In the genomic region with DNA sequence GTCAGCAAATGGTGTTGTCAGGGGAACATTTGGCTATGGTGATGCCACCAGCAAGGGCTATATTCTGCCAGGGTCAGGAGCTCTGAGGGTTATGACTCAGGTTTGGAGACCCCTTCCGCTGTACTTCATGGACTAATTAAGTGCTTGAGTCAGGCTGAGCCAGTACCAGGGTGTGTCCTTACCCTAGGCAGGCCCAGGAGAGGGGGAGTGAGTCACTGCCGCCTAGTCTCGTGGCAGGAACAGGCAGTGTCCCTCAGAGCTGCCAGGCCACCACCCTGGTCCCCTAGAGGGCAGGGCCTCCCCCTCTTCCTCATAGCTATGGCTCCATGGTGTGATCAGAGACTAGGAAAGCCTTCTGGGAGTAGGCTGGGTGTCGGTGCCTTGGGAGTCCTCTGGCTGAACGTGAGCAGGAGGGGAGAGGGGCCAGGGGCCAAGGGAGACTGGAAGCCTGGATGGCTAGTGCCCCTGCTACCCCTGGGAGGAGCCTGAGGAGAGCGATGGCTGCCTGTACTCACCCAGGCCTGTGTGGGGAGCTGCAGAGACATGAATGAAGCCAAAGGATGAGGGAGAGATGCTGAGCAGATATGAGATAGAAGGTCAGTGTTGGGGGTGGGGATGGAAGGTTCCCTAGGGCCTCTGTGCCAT, we compare ENCODE assay signal across 6 cellular contexts. TPM values are rescaled to one million over a fixed set of nuclear protein-coding genes. Genes with fewer than 3 reads are reported as not detected.
A peak's percentile ranks its signal among the peaks of the same experiment; 100 is the strongest.
DNase-seq lines count a peak whose midpoint lies in the region; ATAC-seq and TF ChIP-seq lines count a peak whose summit lies in the region.

No MANE protein-coding gene starts in this region.

- H3K36me3 ChIP-seq in OCI-LY1 (ENCODE audit: insufficient read depth, low read length), result no peaks in the 10 kb centered on the region
- H3K36me3 ChIP-seq in thoracic aorta, result no peaks in the 10 kb centered on the region
- H3K36me3 ChIP-seq in sigmoid colon, result no peaks in the 10 kb centered on the region

- no peaks in the 10 kb centered on the region for H3K9me2 ChIP-seq in OCI-LY1 (ENCODE audit: low read depth, low read length)

- no peak overlapping the region for H3K9ac ChIP-seq in OCI-LY1 (ENCODE audit: low read length)

- H3K27ac ChIP-seq in OCI-LY1 (ENCODE audit: low read depth, low read length, poor library complexity, severe bottlenecking) (no peak overlapping the region), thoracic aorta (no peak overlapping the region), sigmoid colon (no peak overlapping the region)

- no peaks in the 10 kb centered on the region for H3F3A ChIP-seq in OCI-LY1 (ENCODE audit: insufficient read depth, low read length)

- peak; percentile 59 for TF ChIP-seq CTCF in GM10266 (IDR thresholded peaks at IDR 0.05; ENCODE audit: control insufficient read depth, insufficient read depth, low read depth, missing control alignments)
- TF ChIP-seq CTCF in OCI-LY1 (IDR thresholded peaks at IDR 0.05; ENCODE audit: low read length), result 0 out of 2 replicates have a peak, but pooled peaks have one; percentile 19
- TF ChIP-seq CTCF in fibroblast of the aortic adventitia (IDR thresholded peaks at IDR 0.05; ENCODE audit: insufficient read depth, low read length), result peak; percentile 38
- TF ChIP-seq CTCF in thoracic aorta (IDR thresholded peaks at IDR 0.05), result no peak
- TF ChIP-seq CTCF in sigmoid colon (IDR thresholded peaks at IDR 0.05), result no peak

- TF ChIP-seq POLR2A in sigmoid colon (IDR thresholded peaks at IDR 0.05), result no peak

- no peak overlapping the region for H2AFZ ChIP-seq in OCI-LY1 (ENCODE audit: low read length)

- no peak for ATAC-seq in thoracic aorta (ENCODE audit: insufficient number of reproducible peaks, low FRiP score, low read depth)

- TF ChIP-seq EP300 in sigmoid colon (IDR thresholded peaks at IDR 0.05), result no peak

- H3K27me3 ChIP-seq in OCI-LY1 (ENCODE audit: insufficient read depth, low read length), result no peaks in the 10 kb centered on the region
- no peaks in the 10 kb centered on the region for H3K27me3 ChIP-seq in thoracic aorta (replicated peaks; ENCODE audit: insufficient read depth)
- no peaks in the 10 kb centered on the region for H3K27me3 ChIP-seq in sigmoid colon

- no peaks in the 10 kb centered on the region for H3K79me2 ChIP-seq in OCI-LY1 (ENCODE audit: insufficient read depth, low read length)

- no peak for DNase-seq in GM10266 (ENCODE audit: extremely low spot score)
- DNase-seq in fibroblast of the aortic adventitia (ENCODE audit: low read depth), result peak; percentile 56
- peak; percentile 56 for DNase-seq in thoracic aorta (ENCODE audit: low spot score)
- no peak for DNase-seq in NK-92 treated with Interleukin-12 subunit alpha and Interleukin-12 subunit beta, amount 100 ng/mL, for 24 hours (lab: John Stamatoyannopoulos, UW)
- no peak for DNase-seq in sigmoid colon

- 54 to 62% methylated on average over 6 of the region's 6 CpGs for WGBS in sigmoid colon, 2 donors

- no peak overlapping the region for H3K4me2 ChIP-seq in OCI-LY1 (ENCODE audit: low read length)

- H3K4me1 ChIP-seq in OCI-LY1 (ENCODE audit: insufficient read depth, low read length, severe bottlenecking) (no peaks in the 10 kb centered on the region), thoracic aorta (ENCODE audit: control insufficient read depth in 1 of 2, low read depth in 2 of 2) (peaks cover 0 to 18% of the 10 kb centered on the region in 2 donors), sigmoid colon (no peaks in the 10 kb centered on the region)

- H3K4me3 ChIP-seq in OCI-LY1 (ENCODE audit: low read depth, low read length, poor library complexity, severe bottlenecking) (no peak overlapping the region), fibroblast of the aortic adventitia (ENCODE audit: low read depth, low read length) (no peak overlapping the region), thoracic aorta (no peak overlapping the region), sigmoid colon (no peak overlapping the region)

- H4K20me1 ChIP-seq in OCI-LY1 (ENCODE audit: insufficient read depth, low read length), result no peaks in the 10 kb centered on the region

- no peaks in the 10 kb centered on the region for H3K9me3 ChIP-seq in OCI-LY1 (ENCODE audit: low read length)
- H3K9me3 ChIP-seq in thoracic aorta, result no peaks in the 10 kb centered on the region
- no peaks in the 10 kb centered on the region for H3K9me3 ChIP-seq in sigmoid colon

- intact Hi-C loops in sigmoid colon (cut with DNase I), result no loop called here

RNA-seq across cellular contexts. Expression of gene MAPKAPK3, which starts 10.6 kb away (rescaled TPM):
- 16.0 and 55.2 TPM in 2 replicates for total RNA-seq in fibroblast of the aortic adventitia (ENCODE audit: low replicate concordance)
- total RNA-seq in thoracic aorta, result 10 to 100 TPM; 20.6 to 31.1 TPM
- total RNA-seq in sigmoid colon, result 10 to 100 TPM; 15.2 to 22.2 (median 19.1) TPM
- 10 to 100 TPM; 19.8 to 32.8 (median 30.3) TPM for polyA plus RNA-seq in sigmoid colon

RNA-seq across cellular contexts. Expression of gene CISH, which starts 16.0 kb away (rescaled TPM):
- total RNA-seq in fibroblast of the aortic adventitia (ENCODE audit: low replicate concordance), result 0.98 and 1.4 TPM in 2 replicates
- total RNA-seq in thoracic aorta, result 10 to 100 TPM in 1 of 2 donors, 1 to 10 TPM in 1; 4.1 to 13.3 TPM
- 10 to 100 TPM in 1 of 4 donors, 1 to 10 TPM in 3; 2.1 to 17.0 (median 5.3) TPM for total RNA-seq in sigmoid colon
- 10 to 100 TPM in 2 of 3 donors, 1 to 10 TPM in 1; 8.1 to 13.2 (median 11.8) TPM for polyA plus RNA-seq in sigmoid colon

RNA-seq across cellular contexts. Expression of gene DOCK3, which starts 47.2 kb away (rescaled TPM):
- total RNA-seq in fibroblast of the aortic adventitia (ENCODE audit: low replicate concordance) (0.36 and 0.41 TPM in 2 replicates), thoracic aorta (under 1 TPM; 0.14 to 0.71 TPM), sigmoid colon (1 to 10 TPM; 1.8 to 4.4 (median 3.6) TPM)
- under 1 TPM in 1 of 3 donors, not detected in 2; 0.25 TPM for polyA plus RNA-seq in sigmoid colon

RNA-seq across cellular contexts. Expression of gene HEMK1, which starts 58.2 kb away (rescaled TPM):
- total RNA-seq in fibroblast of the aortic adventitia (ENCODE audit: low replicate concordance) (5.0 and 14.4 TPM in 2 replicates), thoracic aorta (10 to 100 TPM in 1 of 2 donors, 1 to 10 TPM in 1; 5.4 to 12.7 TPM), sigmoid colon (10 to 100 TPM in 1 of 4 donors, 1 to 10 TPM in 3; 5.0 to 13.3 (median 7.2) TPM)
- 10 to 100 TPM in 2 of 3 donors, 1 to 10 TPM in 1; 9.6 to 17.7 (median 12.3) TPM for polyA plus RNA-seq in sigmoid colon

RNA-seq across cellular contexts. Expression of gene C3orf18, which starts 60.0 kb away (rescaled TPM):
- 13.3 and 16.4 TPM in 2 replicates for total RNA-seq in fibroblast of the aortic adventitia (ENCODE audit: low replicate concordance)
- total RNA-seq in thoracic aorta, result 10 to 100 TPM in 1 of 2 donors, 1 to 10 TPM in 1; 7.8 to 19.0 TPM
- 10 to 100 TPM; 13.3 to 28.0 (median 16.0) TPM for total RNA-seq in sigmoid colon
- 1 to 10 TPM; 1.8 to 4.0 (median 2.3) TPM for polyA plus RNA-seq in sigmoid colon

Comparison
In these comparisons a context has a peak if more than half of its experiments do, and no peak if none do; other contexts are left out.
1. DNase-seq: peak in fibroblast of the aortic adventitia (single experiment) and thoracic aorta (single experiment); none in GM10266 (single experiment), NK-92 treated with Interleukin-12 subunit alpha and Interleukin-12 subunit beta, amount 100 ng/mL, for 24 hours (single experiment) and sigmoid colon (single experiment).
2. CTCF ChIP-seq: peak in GM10266 (single experiment), OCI-LY1 (single experiment) and fibroblast of the aortic adventitia (single experiment); none in thoracic aorta (single experiment) and sigmoid colon (0 of 4).